ENCODE assay signal across 1 cellular context in genomic region chr15:74885461-74885860, GRCh38.
TF ChIP-seq lines count a peak whose summit lies in the region.

No MANE protein-coding gene starts in this region.

TF ChIP-seq in K562, 482 proteins besides CTCF, POLR2A, EP300 and RAD21:
- TF ChIP-seq KAT7 (CRISPR knock-in tag; IDR thresholded peaks at IDR 0.05; ENCODE audit: borderline replicate concordance) (no peak), ZNF121 (CRISPR knock-in tag; conservative IDR thresholded peaks at IDR 0.05) (peak; percentile 83), BCOR (IDR thresholded peaks at IDR 0.05) (0 out of 2 replicates have a peak, but pooled peaks have one; percentile 12)
